ENCODE assay signal across 15 cellular contexts in genomic region chr7:84248267-84248666, GRCh38. TPM values are rescaled to one million over a fixed set of nuclear protein-coding genes. Genes with fewer than 3 reads are reported as not detected.
DNase-seq lines count a peak whose midpoint lies in the region; ATAC-seq, FAIRE-seq and TF ChIP-seq lines count a peak whose summit lies in the region.
"Had no signal": no experiment of that assay in that cellular context is flagged by ENCODE, and none has a peak within 500 bp of the region (broad histone marks: within the 10 kb centered on the region; RNA-seq: fewer than 3 reads in every experiment).

No MANE protein-coding gene starts in this region.

- H3K9me3 ChIP-seq in muscle layer of duodenum (ENCODE audit: control insufficient read depth in 1 of 2, low read length in 2 of 2) (peaks cover 0 to 4% of the 10 kb centered on the region in 2 donors), psoas muscle (no peaks in the 10 kb centered on the region)

- ATAC-seq in GM18907 (IDR thresholded peaks at IDR 0.05; ENCODE audit: unreplicated experiment) (peak; percentile 81), HG03159 (IDR thresholded peaks at IDR 0.05; ENCODE audit: unreplicated experiment) (peak; percentile 70), psoas muscle (no peak)
- no peak for ATAC-seq in stimulated activated memory B cell treated with anti-CD40 and anti-IgM and Interleukin-4, amounts not matched to agents 10 μg/mL and 1 μg/mL and 100 μg/mL, for 72 hours

- 67 to 71% (median 68%) methylated on average over 3 of the region's 3 CpGs for WGBS in psoas muscle, 3 donors

- H3K27me3 Mint-ChIP-seq in stimulated activated memory B cell treated with anti-CD40 and anti-IgM and Interleukin-4, amounts not matched to agents 10 μg/mL and 1 μg/mL and 100 μg/mL, for 72 hours = no peaks in the 10 kb centered on the region

- no peaks in the 10 kb centered on the region for H3K4me1 Mint-ChIP-seq in stimulated activated memory B cell treated with anti-CD40 and anti-IgM and Interleukin-4, amounts not matched to agents 10 μg/mL and 1 μg/mL and 100 μg/mL, for 72 hours
- H3K4me1 Mint-ChIP-seq: immature natural killer cell had no signal

- H3K4me3 Mint-ChIP-seq in stimulated activated memory B cell treated with anti-CD40 and anti-IgM and Interleukin-4, amounts not matched to agents 10 μg/mL and 1 μg/mL and 100 μg/mL, for 72 hours = no peak overlapping the region
- H3K4me3 Mint-ChIP-seq: immature natural killer cell, neural crest cell had no signal

- no peaks in the 10 kb centered on the region for H3K27me3 ChIP-seq in muscle layer of duodenum (ENCODE audit: low read depth, low read length)
- H3K27me3 ChIP-seq in psoas muscle (ENCODE audit: insufficient read depth in 3 of 3, low read length in 2 of 3) = no peaks in the 10 kb centered on the region

- no peak for TF ChIP-seq POLR2A in H54 (IDR thresholded peaks at IDR 0.05; ENCODE audit: low read depth, low read length)

- H3K4me3 ChIP-seq in muscle layer of duodenum (ENCODE audit: low read depth in 1 of 2, low read length in 2 of 2) (no peak overlapping the region), psoas muscle (no peak overlapping the region)

- no peak for FAIRE-seq in H54 (lab: Jason Lieb, UNC)
- FAIRE-seq: endometrium had no signal

- intact Hi-C loops in psoas muscle (cut with DNase I) = no loop called here

- H3K27ac Mint-ChIP-seq in stimulated activated memory B cell treated with anti-CD40 and anti-IgM and Interleukin-4, amounts not matched to agents 10 μg/mL and 1 μg/mL and 100 μg/mL, for 72 hours = no peak overlapping the region
- H3K27ac Mint-ChIP-seq: immature natural killer cell had no signal

- H3K4me1 ChIP-seq in muscle layer of duodenum (ENCODE audit: control insufficient read depth in 1 of 2, insufficient read depth in 2 of 2, low read length in 2 of 2) (peaks cover 0 to 3% of the 10 kb centered on the region in 2 donors), psoas muscle (no peaks in the 10 kb centered on the region)

- H3K27ac ChIP-seq in muscle layer of duodenum (ENCODE audit: low read length) (peak overlapping the region; percentile 19), psoas muscle (no peak overlapping the region)

- no peaks in the 10 kb centered on the region for H3K36me3 ChIP-seq in muscle layer of duodenum (ENCODE audit: control insufficient read depth in 1 of 2, insufficient read depth in 2 of 2, low read length in 2 of 2)
- no peaks in the 10 kb centered on the region for H3K36me3 ChIP-seq in psoas muscle (ENCODE audit: insufficient read depth in 1 of 2, low read depth in 1 of 2)

- TF ChIP-seq CTCF in psoas muscle (IDR thresholded peaks at IDR 0.05) = no peak

- H3K9me3 Mint-ChIP-seq in stimulated activated memory B cell treated with anti-CD40 and anti-IgM and Interleukin-4, amounts not matched to agents 10 μg/mL and 1 μg/mL and 100 μg/mL, for 72 hours = peaks cover 3% of the 10 kb centered on the region

- no peaks in the 10 kb centered on the region for H3K36me3 Mint-ChIP-seq in stimulated activated memory B cell treated with anti-CD40 and anti-IgM and Interleukin-4, amounts not matched to agents 10 μg/mL and 1 μg/mL and 100 μg/mL, for 72 hours
- H3K36me3 Mint-ChIP-seq: immature natural killer cell had no signal

- DNase-seq in SKM-1 (lab: John Stamatoyannopoulos, UW; ENCODE audit: unreplicated experiment) (peak; percentile 70), medulla oblongata (ENCODE audit: extremely low spot score) (no peak), psoas muscle (no peak), H54 (ENCODE audit: insufficient read length, low spot score) (no peak)
- DNase-seq: COR-L47; immature natural killer cell; NCI-H1105; stimulated activated CD4-positive, alpha-beta T cell treated with anti-CD3 and anti-CD28 coated beads, Interleukin-4, amount 100 ng/mL, for 1 hour; substantia nigra had no signal

RNA-seq across cellular contexts. Expression of gene SEMA3A, which starts 53.7 kb away (rescaled TPM):
- total RNA-seq in psoas muscle = under 1 TPM; 0.15 to 0.79 (median 0.43) TPM
- polyA plus RNA-seq in psoas muscle = under 1 TPM; 0.05 to 0.32 (median 0.14) TPM

Comparison
In these comparisons a context has a peak if more than half of its experiments do, and no peak if none do; other contexts are left out.
1. ATAC-seq: peak in GM18907 (single experiment) and HG03159 (single experiment); none in psoas muscle (0 of 4) and stimulated activated memory B cell treated with anti-CD40 and anti-IgM and Interleukin-4, amounts not matched to agents 10 μg/mL and 1 μg/mL and 100 μg/mL, for 72 hours (single experiment).